25 cellular contexts compared by ENCODE assay signal in genomic region chr11:134524201-134524600, GRCh38.
"Had no signal": no experiment of that assay in that cellular context is flagged by ENCODE, and none has a peak within 500 bp of the region (broad histone marks: within the 10 kb centered on the region; RNA-seq: fewer than 3 reads in every experiment).

No MANE protein-coding gene starts in this region.

- H3K4me3 Mint-ChIP-seq: activated CD4-positive, alpha-beta T cell treated with anti-CD3 and anti-CD28 coated beads for 36 hours; activated CD8-positive, alpha-beta memory T cell treated with anti-CD3 and anti-CD28 coated beads, Interleukin-2, amount 10 ng/mL, durations not matched to agents 7 days and 5 days; activated CD8-positive, alpha-beta T cell treated with anti-CD3 and anti-CD28 coated beads, Interleukin-2, amount 10 ng/mL, durations not matched to agents 7 days and 5 days; activated naive CD4-positive, alpha-beta T cell treated with anti-CD3 and anti-CD28 coated beads, Interleukin-2, amount 10 ng/mL, durations not matched to agents 7 days and 5 days; activated naive CD8-positive, alpha-beta T cell treated with anti-CD3 and anti-CD28 coated beads, Interleukin-2, amount 10 ng/mL, durations not matched to agents 7 days and 5 days; natural killer cell treated with Interleukin-12 subunit alpha and Interleukin-12 subunit beta and Interleukin-15 and Interleukin-18, amount 100 ng/mL, for 72 hours; stimulated activated effector memory CD8-positive, alpha-beta T cell treated with anti-CD3 and anti-CD28 coated beads, Interleukin-12 subunit alpha, Interleukin-12 subunit beta, amount 100 ng/mL, for 72 hours; stimulated activated naive CD8-positive, alpha-beta T cell treated with anti-CD3 and anti-CD28 coated beads, Interleukin-15, amount 100 ng/mL, for 72 hours; T-cell had no signal

- H3K36me3 Mint-ChIP-seq: activated CD8-positive, alpha-beta memory T cell treated with anti-CD3 and anti-CD28 coated beads, Interleukin-2, amount 10 ng/mL, durations not matched to agents 7 days and 5 days; activated naive CD4-positive, alpha-beta T cell treated with anti-CD3 and anti-CD28 coated beads, Interleukin-2, amount 10 ng/mL, durations not matched to agents 7 days and 5 days; activated naive CD8-positive, alpha-beta T cell treated with anti-CD3 and anti-CD28 coated beads, Interleukin-2, amount 10 ng/mL, durations not matched to agents 7 days and 5 days; natural killer cell treated with Interleukin-12 subunit alpha and Interleukin-12 subunit beta and Interleukin-15 and Interleukin-18, amount 100 ng/mL, for 72 hours; stimulated activated effector memory CD8-positive, alpha-beta T cell treated with anti-CD3 and anti-CD28 coated beads, Interleukin-12 subunit alpha, Interleukin-12 subunit beta, amount 100 ng/mL, for 72 hours; T-cell had no signal

- DNase-seq: activated CD4-positive, alpha-beta T cell treated with anti-CD3 and anti-CD28 coated beads for 36 hours; activated CD4-positive, CD25-positive, alpha-beta regulatory T cell; activated CD8-positive, alpha-beta memory T cell treated with anti-CD3 and anti-CD28 coated beads, Interleukin-2, amount 10 ng/mL, durations not matched to agents 7 days and 5 days; activated CD8-positive, alpha-beta T cell treated with anti-CD3 and anti-CD28 coated beads, Interleukin-2, amount 10 ng/mL, durations not matched to agents 7 days and 5 days; activated gamma-delta T cell; activated naive CD4-positive, alpha-beta T cell treated with anti-CD3 and anti-CD28 coated beads, Interleukin-2, amount 10 ng/mL, durations not matched to agents 7 days and 5 days; activated naive CD8-positive, alpha-beta T cell treated with anti-CD3 and anti-CD28 coated beads, Interleukin-2, amount 10 ng/mL, durations not matched to agents 7 days and 5 days; central memory CD4-positive, alpha-beta T cell; dermis blood vessel endothelial cell; effector CD4-positive, alpha-beta T cell; foreskin keratinocyte; islet precursor cell; left cardiac atrium; mesenchymal stem cell; stimulated activated CD4-positive, alpha-beta T cell treated with anti-CD3 and anti-CD28 coated beads, Interleukin-12 subunit alpha, Interleukin-12 subunit beta, amount 100 ng/mL, for 4 hours; stimulated activated CD4-positive, alpha-beta T cell treated with anti-CD3 and anti-CD28 coated beads, Interleukin-4, amount 100 ng/mL, for 24 hours; stimulated activated naive CD8-positive, alpha-beta T cell treated with anti-CD3 and anti-CD28 coated beads, Interleukin-15, amount 100 ng/mL, for 72 hours; T-cell had no signal

- H3K9me3 Mint-ChIP-seq: natural killer cell treated with Interleukin-12 subunit alpha and Interleukin-12 subunit beta and Interleukin-15 and Interleukin-18, amount 100 ng/mL, for 72 hours; stimulated activated naive CD8-positive, alpha-beta T cell treated with anti-CD3 and anti-CD28 coated beads, Interleukin-15, amount 100 ng/mL, for 72 hours had no signal

- H3K27me3 ChIP-seq: foreskin keratinocyte, hepatocyte, right atrium auricular region had no signal

- H3K4me1 Mint-ChIP-seq: activated CD4-positive, alpha-beta T cell treated with anti-CD3 and anti-CD28 coated beads for 36 hours; activated CD8-positive, alpha-beta memory T cell treated with anti-CD3 and anti-CD28 coated beads, Interleukin-2, amount 10 ng/mL, durations not matched to agents 7 days and 5 days; activated naive CD4-positive, alpha-beta T cell treated with anti-CD3 and anti-CD28 coated beads, Interleukin-2, amount 10 ng/mL, durations not matched to agents 7 days and 5 days; stimulated activated effector memory CD8-positive, alpha-beta T cell treated with anti-CD3 and anti-CD28 coated beads, Interleukin-12 subunit alpha, Interleukin-12 subunit beta, amount 100 ng/mL, for 72 hours; stimulated activated naive CD8-positive, alpha-beta T cell treated with anti-CD3 and anti-CD28 coated beads, Interleukin-15, amount 100 ng/mL, for 72 hours; T-cell had no signal

- H3K27ac Mint-ChIP-seq: activated CD4-positive, alpha-beta T cell treated with anti-CD3 and anti-CD28 coated beads for 36 hours; activated CD8-positive, alpha-beta memory T cell treated with anti-CD3 and anti-CD28 coated beads, Interleukin-2, amount 10 ng/mL, durations not matched to agents 7 days and 5 days; activated CD8-positive, alpha-beta T cell treated with anti-CD3 and anti-CD28 coated beads, Interleukin-2, amount 10 ng/mL, durations not matched to agents 7 days and 5 days; activated naive CD4-positive, alpha-beta T cell treated with anti-CD3 and anti-CD28 coated beads, Interleukin-2, amount 10 ng/mL, durations not matched to agents 7 days and 5 days; activated naive CD8-positive, alpha-beta T cell treated with anti-CD3 and anti-CD28 coated beads, Interleukin-2, amount 10 ng/mL, durations not matched to agents 7 days and 5 days; natural killer cell treated with Interleukin-12 subunit alpha and Interleukin-12 subunit beta and Interleukin-15 and Interleukin-18, amount 100 ng/mL, for 72 hours; stimulated activated effector memory CD8-positive, alpha-beta T cell treated with anti-CD3 and anti-CD28 coated beads, Interleukin-12 subunit alpha, Interleukin-12 subunit beta, amount 100 ng/mL, for 72 hours; T-cell had no signal

- H3K36me3 ChIP-seq: esophagus muscularis mucosa, right atrium auricular region, tibial nerve had no signal

- H3K4me1 ChIP-seq: esophagus muscularis mucosa, foreskin keratinocyte, psoas muscle, right atrium auricular region, tibial nerve had no signal

- H3K79me2 ChIP-seq: hepatocyte had no signal

- H3K27me3 Mint-ChIP-seq: activated CD4-positive, alpha-beta T cell treated with anti-CD3 and anti-CD28 coated beads for 36 hours; activated CD8-positive, alpha-beta memory T cell treated with anti-CD3 and anti-CD28 coated beads, Interleukin-2, amount 10 ng/mL, durations not matched to agents 7 days and 5 days; activated naive CD4-positive, alpha-beta T cell treated with anti-CD3 and anti-CD28 coated beads, Interleukin-2, amount 10 ng/mL, durations not matched to agents 7 days and 5 days; stimulated activated naive CD8-positive, alpha-beta T cell treated with anti-CD3 and anti-CD28 coated beads, Interleukin-15, amount 100 ng/mL, for 72 hours had no signal

- H3K27ac ChIP-seq: esophagus muscularis mucosa, foreskin keratinocyte, hepatocyte, psoas muscle, right atrium auricular region, tibial nerve had no signal

- ATAC-seq: activated CD4-positive, alpha-beta T cell treated with anti-CD3 and anti-CD28 coated beads for 36 hours; activated CD8-positive, alpha-beta memory T cell treated with anti-CD3 and anti-CD28 coated beads, Interleukin-2, amount 10 ng/mL, durations not matched to agents 7 days and 5 days; activated CD8-positive, alpha-beta T cell treated with anti-CD3 and anti-CD28 coated beads, Interleukin-2, amount 10 ng/mL, durations not matched to agents 7 days and 5 days; foreskin keratinocyte; left cardiac atrium; natural killer cell treated with Interleukin-12 subunit alpha and Interleukin-12 subunit beta and Interleukin-15 and Interleukin-18, amount 100 ng/mL, for 72 hours; psoas muscle; stimulated activated effector memory CD8-positive, alpha-beta T cell treated with anti-CD3 and anti-CD28 coated beads, Interleukin-12 subunit alpha, Interleukin-12 subunit beta, amount 100 ng/mL, for 72 hours; stimulated activated naive CD8-positive, alpha-beta T cell treated with anti-CD3 and anti-CD28 coated beads, Interleukin-15, amount 100 ng/mL, for 72 hours; T-cell had no signal

- H3K4me3 ChIP-seq: esophagus muscularis mucosa, hepatocyte, psoas muscle, right atrium auricular region, tibial nerve had no signal

- H2AFZ ChIP-seq: hepatocyte had no signal

- H3K9me3 ChIP-seq: esophagus muscularis mucosa, psoas muscle, right atrium auricular region, tibial nerve had no signal

- H3K4me2 ChIP-seq: hepatocyte had no signal
